9 cellular contexts compared by ENCODE assay signal in genomic region chr5:150137168-150137957, GRCh38. TPM values are rescaled to one million over a fixed set of nuclear protein-coding genes. Genes with fewer than 3 reads are reported as not detected.
DNase-seq lines count a peak whose midpoint lies in the region; ATAC-seq and TF ChIP-seq lines count a peak whose summit lies in the region.
"Had no signal": no experiment of that assay in that cellular context is flagged by ENCODE, and none has a peak within 500 bp of the region (broad histone marks: within the 10 kb centered on the region; RNA-seq: fewer than 3 reads in every experiment).

No MANE protein-coding gene starts in this region.

- peak overlapping the region; percentile 44 for H3K4me3 Mint-ChIP-seq in chondrocyte (ENCODE audit: unreplicated experiment)

- H3K4me1 ChIP-seq in HEK293 (ENCODE audit: control insufficient read depth, insufficient read depth, low read length): no peaks in the 10 kb centered on the region
- peaks cover 73% of the 10 kb centered on the region for H3K4me1 ChIP-seq in stomach smooth muscle (ENCODE audit: control insufficient read depth, insufficient read depth, low read length)
- H3K4me1 ChIP-seq in effector memory CD4-positive, alpha-beta T cell (ENCODE audit: control insufficient read depth, insufficient read depth, low read length, poor library complexity, severe bottlenecking): no peaks in the 10 kb centered on the region

- POLR2A ChIA-PET in HEK293 (lab: Yijun Ruan, JAX): no interaction called here

- peak overlapping the region; percentile 100 for H3K27ac Mint-ChIP-seq in chondrocyte (ENCODE audit: unreplicated experiment)

- no peaks in the 10 kb centered on the region for H3K9me3 ChIP-seq in HEK293 (ENCODE audit: control insufficient read depth, insufficient read depth, low read depth, low read length)
- H3K9me3 ChIP-seq in stomach smooth muscle (ENCODE audit: control insufficient read depth in 2 of 2, low read length in 2 of 2): no peaks in the 10 kb centered on the region
- no peaks in the 10 kb centered on the region for H3K9me3 ChIP-seq in effector memory CD4-positive, alpha-beta T cell (ENCODE audit: control insufficient read depth, low read length)

- DNase-seq in chondrocyte (ENCODE audit: low spot score) (no peak), left kidney (ENCODE audit: low read depth, low spot score) (peak; percentile 80), AG08395 (ENCODE audit: low spot score) (no peak), amniotic stem cell (lab: John Stamatoyannopoulos, UW) (no peak)
- DNase-seq in effector memory CD4-positive, alpha-beta T cell: no peak
- DNase-seq: SHP77 had no signal

- no peaks in the 10 kb centered on the region for H3K27me3 ChIP-seq in stomach smooth muscle (ENCODE audit: control insufficient read depth in 1 of 2, insufficient read depth in 2 of 2, low read length in 2 of 2)
- no peaks in the 10 kb centered on the region for H3K27me3 ChIP-seq in effector memory CD4-positive, alpha-beta T cell (replicated peaks; ENCODE audit: control insufficient read depth, insufficient read depth, low read length, poor library complexity, severe bottlenecking)

- no peak for ATAC-seq in GM19324 (IDR thresholded peaks at IDR 0.05; ENCODE audit: low FRiP score, unreplicated experiment)

- no peaks in the 10 kb centered on the region for H3K36me3 ChIP-seq in HEK293 (ENCODE audit: control insufficient read depth in 2 of 2, insufficient read depth in 1 of 2, low read length in 2 of 2)
- peaks cover 0 to 2% of the 10 kb centered on the region in 2 donors for H3K36me3 ChIP-seq in stomach smooth muscle (ENCODE audit: control insufficient read depth in 2 of 2, insufficient read depth in 2 of 2, low read length in 2 of 2)
- H3K36me3 ChIP-seq in effector memory CD4-positive, alpha-beta T cell (ENCODE audit: control insufficient read depth, insufficient read depth, low read length): no peaks in the 10 kb centered on the region

- no peak overlapping the region for H3K4me3 ChIP-seq in HEK293 (ENCODE audit: low read depth, low read length)
- peak overlapping the region in 1 of 2 donors; percentile 29 for H3K4me3 ChIP-seq in stomach smooth muscle (ENCODE audit: low read length in 2 of 2)
- H3K4me3 ChIP-seq in effector memory CD4-positive, alpha-beta T cell (ENCODE audit: insufficient read depth, low read depth, low read length, poor library complexity, severe bottlenecking): no peak overlapping the region

- H3K9ac ChIP-seq in stomach smooth muscle (ENCODE audit: low read length in 2 of 2): peak overlapping the region in 1 of 2 donors; percentile 16

- no peak for TF ChIP-seq CTCF in HEK293 (tag by site-specific recombination; IDR thresholded peaks at IDR 0.05)
- TF ChIP-seq CTCF in chondrocyte (IDR thresholded peaks at IDR 0.05): no peak

- CTCF ChIA-PET in HEK293 (lab: Yijun Ruan, JAX): interaction anchor here (0.6 to 1.9 kb wide), 3 partner anchors 25 to 88 kb away, joined by 3 to 6 read pairs (median 4); no protein-coding TSS in a partner anchor

- no peaks in the 10 kb centered on the region for H3K9me3 Mint-ChIP-seq in chondrocyte (ENCODE audit: low read depth)

- H3K4me1 Mint-ChIP-seq in chondrocyte (ENCODE audit: low read depth): peaks cover 100% of the 10 kb centered on the region

- H3K36me3 Mint-ChIP-seq in chondrocyte (ENCODE audit: low read depth): peaks cover 37% of the 10 kb centered on the region

- no peaks in the 10 kb centered on the region for H3K27me3 Mint-ChIP-seq in chondrocyte (ENCODE audit: low read depth)

- H3K27ac ChIP-seq in HEK293 (ENCODE audit: extremely low read depth, low read depth, low read length) (no peak overlapping the region), stomach smooth muscle (ENCODE audit: low read length) (peak overlapping the region; percentile 11)
- no peak overlapping the region for H3K27ac ChIP-seq in effector memory CD4-positive, alpha-beta T cell (ENCODE audit: insufficient read depth, low read length, poor library complexity, severe bottlenecking)

TF ChIP-seq in HEK293, 187 proteins besides CTCF, POLR2A, EP300 and RAD21:
- TF ChIP-seq ZFHX2 (tag by site-specific recombination; conservative IDR thresholded peaks at IDR 0.05) (peak; percentile 48; the same call in 1 of the 2 replicates), EGR2 (tag by site-specific recombination; IDR thresholded peaks at IDR 0.05; ENCODE audit: low read depth) (peak; percentile 53), ZNF2 (tag by site-specific recombination; IDR thresholded peaks at IDR 0.05) (no peak)
- TF ChIP-seq, protein P1, sequence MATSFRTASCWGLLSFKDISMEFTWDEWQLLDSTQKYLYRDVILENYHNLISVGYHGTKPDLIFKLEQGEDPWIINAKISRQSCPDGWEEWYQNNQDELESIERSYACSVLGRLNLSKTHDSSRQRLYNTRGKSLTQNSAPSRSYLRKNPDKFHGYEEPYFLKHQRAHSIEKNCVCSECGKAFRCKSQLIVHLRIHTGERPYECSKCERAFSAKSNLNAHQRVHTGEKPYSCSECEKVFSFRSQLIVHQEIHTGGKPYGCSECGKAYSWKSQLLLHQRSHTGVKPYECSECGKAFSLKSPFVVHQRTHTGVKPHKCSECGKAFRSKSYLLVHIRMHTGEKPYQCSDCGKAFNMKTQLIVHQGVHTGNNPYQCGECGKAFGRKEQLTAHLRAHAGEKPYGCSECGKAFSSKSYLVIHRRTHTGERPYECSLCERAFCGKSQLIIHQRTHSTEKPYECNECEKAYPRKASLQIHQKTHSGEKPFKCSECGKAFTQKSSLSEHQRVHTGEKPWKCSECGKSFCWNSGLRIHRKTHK (tag by site-specific recombination; IDR thresholded peaks at IDR 0.05): no peak
TF ChIP-seq in HEK293: peak in this region for 2.

RNA-seq across cellular contexts. Expression of gene PDGFRB, which starts 18.3 kb away (rescaled TPM):
- 331 to 532 TPM (median 499 TPM) in 3 replicates for total RNA-seq in chondrocyte

RNA-seq across cellular contexts. Expression of gene CDX1, which starts 29.2 kb away (rescaled TPM):
- total RNA-seq in chondrocyte: 0.44 to 0.57 TPM in 2 of 3 replicates, not detected in the other

RNA-seq across cellular contexts. Expression of gene CSF1R, which starts 51.0 kb away (rescaled TPM):
- total RNA-seq in chondrocyte: 0.62 to 1.7 TPM (median 0.65 TPM) in 3 replicates

RNA-seq across cellular contexts. Expression of gene SLC6A7, which starts 52.5 kb away (rescaled TPM):
- 0.15 TPM in 1 of 3 replicates, not detected in the others for total RNA-seq in chondrocyte
